24 cellular contexts compared by ENCODE assay signal in the genomic region with DNA sequence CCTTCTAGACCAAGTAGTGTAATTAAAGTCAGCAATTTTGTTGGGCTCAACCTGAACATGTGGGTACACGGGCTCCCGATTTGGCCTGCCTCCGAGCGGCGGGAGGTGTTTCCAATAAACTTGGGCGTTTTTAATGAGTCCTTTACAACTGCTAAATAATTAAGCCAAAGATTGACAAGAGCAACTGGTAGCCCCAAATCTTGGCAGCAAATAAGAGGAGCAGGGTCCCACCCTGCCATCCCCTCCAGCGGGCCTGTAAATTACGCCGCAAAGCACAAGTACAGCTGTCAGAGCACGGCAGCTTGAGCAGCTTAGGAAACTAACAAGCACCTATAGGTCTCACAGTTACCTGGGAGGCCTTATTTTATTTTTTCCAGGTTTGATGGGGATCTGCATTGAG.
"Had no signal": no experiment of that assay in that cellular context is flagged by ENCODE, and none has a peak within 500 bp of the region (broad histone marks: within the 10 kb centered on the region; RNA-seq: fewer than 3 reads in every experiment).

No MANE protein-coding gene starts in this region.

- H3K4me1 Mint-ChIP-seq: natural killer cell; stimulated activated naive CD8-positive, alpha-beta T cell treated with anti-CD3 and anti-CD28 coated beads, Interleukin-15, amount 100 ng/mL, for 72 hours had no signal

- H3K4me3 ChIP-seq: dorsolateral prefrontal cortex, gastrocnemius medialis, lower lobe of right lung, pancreas, right lobe of liver, smooth muscle cell, thyroid gland, upper lobe of left lung, uterus had no signal

- H3K27me3 ChIP-seq: neutrophil, pancreas, right lobe of liver, thyroid gland, upper lobe of left lung, uterus had no signal

- H3K36me3 Mint-ChIP-seq: natural killer cell had no signal

- H3K27ac ChIP-seq: dorsolateral prefrontal cortex, gastrocnemius medialis, lower lobe of right lung, neutrophil, pancreas, right lobe of liver, thyroid gland, upper lobe of left lung, uterus had no signal

- FAIRE-seq: colon, keratinocyte, pancreas had no signal

- H3K36me3 ChIP-seq: gastrocnemius medialis, lower lobe of right lung, neutrophil, pancreas, right lobe of liver, thyroid gland, upper lobe of left lung, uterus had no signal

- ATAC-seq: esophagus mucosa; gastrocnemius medialis; left ventricle myocardium superior; lower lobe of right lung; natural killer cell; pancreas; right lobe of liver; stimulated activated naive CD8-positive, alpha-beta T cell treated with anti-CD3 and anti-CD28 coated beads, Interleukin-15, amount 100 ng/mL, for 72 hours had no signal

- H3K4me1 ChIP-seq: gastrocnemius medialis, lower lobe of right lung, pancreas, right lobe of liver, upper lobe of left lung, uterus had no signal

- H3K9me3 Mint-ChIP-seq: natural killer cell had no signal

- H3K4me3 Mint-ChIP-seq: natural killer cell; stimulated activated naive CD8-positive, alpha-beta T cell treated with anti-CD3 and anti-CD28 coated beads, Interleukin-15, amount 100 ng/mL, for 72 hours had no signal

- H3K27ac Mint-ChIP-seq: natural killer cell had no signal

- H3K9me3 ChIP-seq: gastrocnemius medialis, lower lobe of right lung, neutrophil, pancreas, right lobe of liver, thyroid gland, upper lobe of left lung, uterus had no signal

- DNase-seq: dorsolateral prefrontal cortex; effector CD4-positive, alpha-beta T cell; foreskin fibroblast; gastrocnemius medialis; head of caudate nucleus; left ventricle myocardium superior; lower lobe of right lung; natural killer cell; pancreas; right lobe of liver; stimulated activated CD4-positive, alpha-beta T cell treated with anti-CD3 and anti-CD28 coated beads, Interleukin-12 subunit alpha, Interleukin-12 subunit beta, amount 100 ng/mL, for 4 hours; stimulated activated CD4-positive, alpha-beta T cell treated with anti-CD3 and anti-CD28 coated beads, Interleukin-1b, Interleukin-23, amount 100 ng/mL, for 48 hours; stimulated activated CD4-positive, alpha-beta T cell treated with anti-CD3 and anti-CD28 coated beads, Interleukin-4, amount 100 ng/mL, for 1 hour; stimulated activated CD8-positive, alpha-beta memory T cell treated with anti-CD3 and anti-CD28 coated beads, Interleukin-4, amount 100 ng/mL, for 48 hours; stimulated activated naive CD4-positive, alpha-beta T cell; stimulated activated naive CD8-positive, alpha-beta T cell treated with anti-CD3 and anti-CD28 coated beads, Interleukin-15, amount 100 ng/mL, for 72 hours; thyroid gland; upper lobe of left lung; uterus had no signal
